In the genomic region with DNA sequence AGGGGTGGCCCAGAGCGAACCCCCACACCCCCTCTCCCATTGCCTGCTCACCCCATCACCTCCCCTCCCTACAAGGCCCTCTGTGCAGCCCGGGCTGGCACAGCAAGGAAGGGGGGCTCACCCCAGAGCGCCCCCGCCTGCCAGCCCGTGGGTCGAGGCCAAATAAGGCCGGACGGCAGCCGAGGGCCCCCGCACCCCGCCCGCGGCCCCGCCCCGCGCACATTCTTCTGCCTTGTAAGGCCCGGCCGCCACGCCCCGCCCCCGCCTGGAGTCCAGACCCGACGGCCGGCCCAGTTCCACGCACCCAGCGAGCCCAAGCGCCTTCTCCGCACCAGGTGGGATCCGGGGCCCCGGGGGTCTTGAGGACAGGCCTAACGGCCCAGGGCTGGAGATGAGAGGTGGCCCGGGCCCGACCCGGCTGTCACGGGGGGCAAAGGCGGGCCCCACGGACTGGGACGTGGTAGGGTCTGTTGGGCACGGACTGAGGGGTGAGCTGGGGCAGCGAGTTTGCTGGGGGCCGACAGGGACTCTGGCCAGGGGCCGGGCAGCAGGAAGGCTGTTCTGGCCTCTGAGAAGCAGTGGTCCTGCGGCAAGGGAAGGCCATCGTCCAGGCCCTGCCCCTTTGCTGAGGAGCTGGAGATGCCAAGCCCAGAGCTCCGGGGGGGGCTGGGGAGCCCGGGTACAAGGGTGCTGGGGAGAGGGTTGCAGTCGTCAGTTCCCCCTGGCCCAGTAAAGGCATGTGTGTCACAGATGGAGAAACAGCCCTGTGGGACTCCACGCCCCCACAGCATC, we compare ENCODE assay signal across 1 cellular context.
TF ChIP-seq lines count a peak whose summit lies in the region.

Gene MYL9 (plus strand): TSS at position 293 of the 792 bp plus-strand sequence. CDS start 3,366 bp downstream, outside the sequence.

TF ChIP-seq in H1, 55 proteins besides CTCF, POLR2A, EP300 and RAD21 (continued from another document):
- TF ChIP-seq KDM4A (IDR thresholded peaks at IDR 0.05; ENCODE audit: low read depth, low read length, severe bottlenecking) (peak; percentile 19), SRF (IDR thresholded peaks at IDR 0.05; ENCODE audit: low read depth, low read length) (peak; percentile 83), TEAD4 (IDR thresholded peaks at IDR 0.05; ENCODE audit: low read depth, low read length) (peak; percentile 39; the same call in 1 of the 2 replicates), TAF7 (optimal IDR thresholded peaks at IDR 0.05; ENCODE audit: borderline replicate concordance, low read depth, low read length) (no peak), EZH2 (IDR thresholded peaks at IDR 0.05; ENCODE audit: low read depth, low read length, severe bottlenecking) (no peak), TBP (IDR thresholded peaks at IDR 0.05; ENCODE audit: low read depth, low read length) (no peak; the same call in 1 of the 2 replicates), ASH2L (IDR thresholded peaks at IDR 0.05; ENCODE audit: low read length) (no peak), EGR1 (IDR thresholded peaks at IDR 0.05; ENCODE audit: borderline replicate concordance, low read depth, low read length) (peak; percentile 25; the same call in 1 of the 2 replicates), ZNF274 (IDR thresholded peaks at IDR 0.05; ENCODE audit: borderline replicate concordance, extremely low read depth, low read length) (no peak), RNF2 (IDR thresholded peaks at IDR 0.05; ENCODE audit: borderline replicate concordance, low read depth, low read length, missing control alignments, poor library complexity, severe bottlenecking) (no peak)
TF ChIP-seq in H1: peak in this region for 5.
